Comparison of ENCODE assay signal across 13 cellular contexts in genomic region chr22:33841281-33842005, GRCh38.
A peak's percentile ranks its signal among the peaks of the same experiment; 100 is the strongest.
DNase-seq lines count a peak whose midpoint lies in the region; ATAC-seq, FAIRE-seq and TF ChIP-seq lines count a peak whose summit lies in the region.
"Had no signal": no experiment of that assay in that cellular context is flagged by ENCODE, and none has a peak within 500 bp of the region (broad histone marks: within the 10 kb centered on the region; RNA-seq: fewer than 3 reads in every experiment).

No MANE protein-coding gene starts in this region.

- peak; percentile 33 for ATAC-seq in GM19025 (IDR thresholded peaks at IDR 0.05; ENCODE audit: low read depth, unreplicated experiment)
- ATAC-seq in HG03103 (IDR thresholded peaks at IDR 0.05; ENCODE audit: low read depth, unreplicated experiment): peak; percentile 31
- ATAC-seq in GM12878: no peak
- peak; percentile 57 to 85 (median 82) for ATAC-seq in psoas muscle
- ATAC-seq in HG02938 (IDR thresholded peaks at IDR 0.05; ENCODE audit: unreplicated experiment): no peak

- peaks cover 20% of the 10 kb centered on the region for H3K79me2 ChIP-seq in GM12878 (ENCODE audit: control insufficient read depth, insufficient read depth, low read length)

- H3K9me3 ChIP-seq in GM12878 (replicated peaks; ENCODE audit: control insufficient read depth, insufficient read depth, low read length) (no peaks in the 10 kb centered on the region), psoas muscle (no peaks in the 10 kb centered on the region)
- H3K9me3 ChIP-seq: tibial nerve had no signal

- RAD21 ChIA-PET in GM12878 (lab: Charles Lee; ENCODE audit: unreplicated experiment): interaction anchor here (0.6 kb wide), 1 partner anchor 37 kb away, joined by 3 read pairs; no protein-coding TSS in a partner anchor

- no peaks in the 10 kb centered on the region for H3K27me3 ChIP-seq in GM12878 (replicated peaks in 1 of 2; ENCODE audit: control insufficient read depth in 2 of 2, insufficient read depth in 2 of 2, low read length in 1 of 2)
- no peaks in the 10 kb centered on the region for H3K27me3 ChIP-seq in psoas muscle (ENCODE audit: insufficient read depth in 3 of 3, low read length in 2 of 3)
- no peaks in the 10 kb centered on the region for H3K27me3 ChIP-seq in H7 (ENCODE audit: control insufficient read depth, insufficient read depth, low read length)
- H3K27me3 ChIP-seq: tibial nerve had no signal

- H3K9ac ChIP-seq in GM12878 (ENCODE audit: control insufficient read depth, insufficient read depth, low read length): peak overlapping the region; percentile 55

- no peak for TF ChIP-seq POLR2A in GM12878 (IDR thresholded peaks at IDR 0.05; ENCODE audit: low read depth, low read length)

- peak; percentile 18 for FAIRE-seq in GM12878 (lab: Jason Lieb, UNC)

- H3K36me3 ChIP-seq in GM12878 (ENCODE audit: control insufficient read depth in 2 of 2, insufficient read depth in 2 of 2, low read length in 1 of 2): no peaks in the 10 kb centered on the region
- H3K36me3 ChIP-seq in psoas muscle (ENCODE audit: insufficient read depth in 1 of 2, low read depth in 1 of 2): no peaks in the 10 kb centered on the region
- no peaks in the 10 kb centered on the region for H3K36me3 ChIP-seq in H7 (replicated peaks; ENCODE audit: control insufficient read depth, insufficient read depth, low read length)
- H3K36me3 ChIP-seq: tibial nerve had no signal

- no peak for TF ChIP-seq EP300 in GM12878 (IDR thresholded peaks at IDR 0.05; ENCODE audit: borderline replicate concordance in 1 of 2, control insufficient read depth in 1 of 2, low read depth in 2 of 2, low read length in 2 of 2)

- in situ Hi-C loops in GM12878 (cut with MboI): no loop called here

- no peak for DNase-seq in GM12878 (ENCODE audit: low read depth, low spot score)
- no peak for DNase-seq in psoas muscle
- no peak for DNase-seq in H7
- DNase-seq in OCI-M2 (lab: John Stamatoyannopoulos, UW; ENCODE audit: unreplicated experiment): no peak
- DNase-seq in mesenteric fat pad (ENCODE audit: low spot score): no peak
- DNase-seq: CD4-positive, CD25-positive, alpha-beta regulatory T cell; hippocampal formation; retina; SW 1271 had no signal

- intact Hi-C loops in GM12878 (cut with micrococcal nuclease; ENCODE audit: unreplicated experiment) (no loop called here), psoas muscle (cut with DNase I) (no loop called here)

- peak overlapping the region; percentile 88 for H3K4me2 ChIP-seq in GM12878 (ENCODE audit: control insufficient read depth, insufficient read depth)

- peak overlapping the region; percentile 89 for H3K27ac ChIP-seq in GM12878 (ENCODE audit: control insufficient read depth, insufficient read depth)
- peak overlapping the region; percentile 44 for H3K27ac ChIP-seq in psoas muscle

- H3K4me1 ChIP-seq in GM12878 (ENCODE audit: control insufficient read depth, insufficient read depth, low read length) (peaks cover 30% of the 10 kb centered on the region), psoas muscle (peaks cover 38% of the 10 kb centered on the region)

- no peak for TF ChIP-seq RAD21 in GM12878 (IDR thresholded peaks at IDR 0.05; ENCODE audit: insufficient read depth, low read depth, low read length)

- SMC1A ChIA-PET in GM12878 (lab: Charles Lee; ENCODE audit: uncharacterized antibody, unreplicated experiment): interaction anchor here (0.8 to 1.3 kb wide), 3 partner anchors 24 to 568 kb away, joined by 3 read pairs; no protein-coding TSS in a partner anchor

- no peak for TF ChIP-seq CTCF in GM12878 (IDR thresholded peaks at IDR 0.05 in 2 of 3, conservative IDR thresholded peaks at IDR 0.05 in 1 of 3; ENCODE audit: control insufficient read depth in 2 of 3, extremely low read depth in 1 of 3, insufficient read depth in 1 of 3, low read depth in 3 of 3, low read length in 3 of 3)
- TF ChIP-seq CTCF in psoas muscle (IDR thresholded peaks at IDR 0.05): no peak

- CTCF ChIA-PET in GM12878 (lab: Yijun Ruan, JAX): interaction anchor here (1.4 kb wide), 1 partner anchor 11 kb away, joined by 3 read pairs; no protein-coding TSS in a partner anchor

- POLR2A ChIA-PET in GM12878 (lab: Charles Lee): no interaction called here

- H2AFZ ChIP-seq in GM12878 (ENCODE audit: control insufficient read depth, low read depth, low read length): peak overlapping the region; percentile 13; the same call in 1 of the 2 replicates

- BruUV-seq in GM12878 (replicated peaks; lab: Mats Ljungman, UMichigan): no TSS peak

- H4K20me1 ChIP-seq in GM12878 (ENCODE audit: control insufficient read depth, insufficient read depth): no peaks in the 10 kb centered on the region

- H3K4me3 ChIP-seq in GM12878 (peak overlapping the region; percentile 12; the same call in 1 of the 2 replicates), psoas muscle (no peak overlapping the region), H7 (ENCODE audit: insufficient read depth, low read depth, low read length) (no peak overlapping the region)
- H3K4me3 ChIP-seq: tibial nerve had no signal

- WGBS in GM12878 (ENCODE audit: insufficient coverage, insufficient replicate concordance, low lambda C conversion rate, missing lambda C conversion rate): 50% methylated on average over 4 of the region's 4 CpGs
- WGBS in psoas muscle, 3 donors: 37 to 58% (median 47%) methylated on average over 4 of the region's 4 CpGs

TF ChIP-seq in GM12878, 131 proteins besides CTCF, POLR2A, EP300 and RAD21:
- no peak for TF ChIP-seq RFX5 (IDR thresholded peaks at IDR 0.05; ENCODE audit: low read depth, low read length)
- peak in 1 of 2 experiments; percentile 35; a peak in 1 of 4 replicates for TF ChIP-seq ETV6 (conservative IDR thresholded peaks at IDR 0.05 in 1 of 2, IDR thresholded peaks at IDR 0.05 in 1 of 2; ENCODE audit: borderline replicate concordance in 1 of 2, low read depth in 1 of 2)
- TF ChIP-seq EED (IDR thresholded peaks at IDR 0.05; ENCODE audit: low read depth): peak; percentile 64
- TF ChIP-seq YBX1 (IDR thresholded peaks at IDR 0.05): no peak
- peak; percentile 38 for TF ChIP-seq MEF2B (IDR thresholded peaks at IDR 0.05; ENCODE audit: partially characterized antibody, poor library complexity, severe bottlenecking)
- TF ChIP-seq, protein P1, sequence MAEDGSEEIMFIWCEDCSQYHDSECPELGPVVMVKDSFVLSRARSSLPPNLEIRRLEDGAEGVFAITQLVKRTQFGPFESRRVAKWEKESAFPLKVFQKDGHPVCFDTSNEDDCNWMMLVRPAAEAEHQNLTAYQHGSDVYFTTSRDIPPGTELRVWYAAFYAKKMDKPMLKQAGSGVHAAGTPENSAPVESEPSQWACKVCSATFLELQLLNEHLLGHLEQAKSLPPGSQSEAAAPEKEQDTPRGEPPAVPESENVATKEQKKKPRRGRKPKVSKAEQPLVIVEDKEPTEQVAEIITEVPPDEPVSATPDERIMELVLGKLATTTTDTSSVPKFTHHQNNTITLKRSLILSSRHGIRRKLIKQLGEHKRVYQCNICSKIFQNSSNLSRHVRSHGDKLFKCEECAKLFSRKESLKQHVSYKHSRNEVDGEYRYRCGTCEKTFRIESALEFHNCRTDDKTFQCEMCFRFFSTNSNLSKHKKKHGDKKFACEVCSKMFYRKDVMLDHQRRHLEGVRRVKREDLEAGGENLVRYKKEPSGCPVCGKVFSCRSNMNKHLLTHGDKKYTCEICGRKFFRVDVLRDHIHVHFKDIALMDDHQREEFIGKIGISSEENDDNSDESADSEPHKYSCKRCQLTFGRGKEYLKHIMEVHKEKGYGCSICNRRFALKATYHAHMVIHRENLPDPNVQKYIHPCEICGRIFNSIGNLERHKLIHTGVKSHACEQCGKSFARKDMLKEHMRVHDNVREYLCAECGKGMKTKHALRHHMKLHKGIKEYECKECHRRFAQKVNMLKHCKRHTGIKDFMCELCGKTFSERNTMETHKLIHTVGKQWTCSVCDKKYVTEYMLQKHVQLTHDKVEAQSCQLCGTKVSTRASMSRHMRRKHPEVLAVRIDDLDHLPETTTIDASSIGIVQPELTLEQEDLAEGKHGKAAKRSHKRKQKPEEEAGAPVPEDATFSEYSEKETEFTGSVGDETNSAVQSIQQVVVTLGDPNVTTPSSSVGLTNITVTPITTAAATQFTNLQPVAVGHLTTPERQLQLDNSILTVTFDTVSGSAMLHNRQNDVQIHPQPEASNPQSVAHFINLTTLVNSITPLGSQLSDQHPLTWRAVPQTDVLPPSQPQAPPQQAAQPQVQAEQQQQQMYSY (CRISPR knock-in tag; IDR thresholded peaks at IDR 0.05): no peak
- no peak for TF ChIP-seq ZBED1 (IDR thresholded peaks at IDR 0.05; ENCODE audit: borderline replicate concordance)

Comparison
In these comparisons a context has a peak if more than half of its experiments do, and no peak if none do; other contexts are left out.
1. ATAC-seq: peak in GM19025 (single experiment), HG03103 (single experiment) and psoas muscle (4 of 4); none in GM12878 (single experiment) and HG02938 (single experiment).